ENCODE assay signal across 17 cellular contexts in the genomic region with DNA sequence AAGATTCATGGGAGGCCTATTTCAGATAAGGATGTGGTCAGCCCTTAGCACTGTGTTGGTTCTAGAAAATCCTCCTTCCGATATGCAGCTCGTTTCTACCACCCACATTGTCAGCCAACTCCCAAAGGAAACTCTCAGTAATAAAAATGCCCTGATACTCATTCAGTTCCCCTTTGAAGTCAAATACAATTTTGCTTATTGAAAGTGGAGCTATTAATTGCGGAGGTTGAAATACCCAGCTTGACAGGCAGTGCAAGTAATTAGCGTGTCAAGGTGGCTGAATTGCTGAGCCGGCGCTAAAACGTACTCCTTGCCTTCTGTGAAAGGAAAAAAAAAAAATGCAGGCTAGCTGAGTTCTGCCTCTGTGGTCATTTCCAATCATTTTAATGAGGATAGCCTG.
DNase-seq lines count a peak whose midpoint lies in the region; ATAC-seq and TF ChIP-seq lines count a peak whose summit lies in the region.
"Had no signal": no experiment of that assay in that cellular context is flagged by ENCODE, and none has a peak within 500 bp of the region (broad histone marks: within the 10 kb centered on the region; RNA-seq: fewer than 3 reads in every experiment).

No MANE protein-coding gene starts in this region.

- no peaks in the 10 kb centered on the region for H3K9me3 ChIP-seq in SK-N-SH
- H3K9me3 ChIP-seq in neural cell (ENCODE audit: low read length) = no peaks in the 10 kb centered on the region
- no peaks in the 10 kb centered on the region for H3K9me3 ChIP-seq in lower lobe of right lung
- H3K9me3 ChIP-seq in transverse colon = no peaks in the 10 kb centered on the region
- H3K9me3 ChIP-seq: BLaER1 had no signal

- H3K36me3 Mint-ChIP-seq in WTC11 (peaks cover 2% of the 10 kb centered on the region; the same call in 1 of the 2 replicates), HFFc6 (ENCODE audit: low read depth) (no peaks in the 10 kb centered on the region)
- H3K36me3 Mint-ChIP-seq: CD14-positive monocyte; CD4-positive, alpha-beta memory T cell had no signal

- H3K4me3 ChIP-seq in SK-N-SH (ENCODE audit: low read depth in 2 of 2, low read length in 1 of 2) = no peak overlapping the region
- peak overlapping the region; percentile 42 for H3K4me3 ChIP-seq in neural cell (ENCODE audit: low read length)
- H3K4me3 ChIP-seq in lower lobe of right lung = no peak overlapping the region
- no peak overlapping the region for H3K4me3 ChIP-seq in transverse colon
- H3K4me3 ChIP-seq: BLaER1, GM12878 had no signal

- TF ChIP-seq EP300 in SK-N-SH (IDR thresholded peaks at IDR 0.05; ENCODE audit: borderline replicate concordance in 1 of 2, low read depth in 1 of 2, low read length in 1 of 2) (no peak), neural cell (conservative IDR thresholded peaks at IDR 0.05; ENCODE audit: poor library complexity, severe bottlenecking) (no peak), transverse colon (IDR thresholded peaks at IDR 0.05; ENCODE audit: low read depth) (no peak)

- WGBS in SK-N-SH (ENCODE audit: low lambda C conversion rate) = 63% methylated on average over 7 of the region's 7 CpGs
- WGBS in transverse colon (ENCODE audit: low coverage in 1 of 2), 2 donors = 74 to 79% methylated on average over 2 to 7 of the region's 7 CpGs

- no peak for TF ChIP-seq POLR2A in transverse colon (IDR thresholded peaks at IDR 0.05)

- H3K27me3 ChIP-seq in SK-N-SH (ENCODE audit: insufficient read depth) = no peaks in the 10 kb centered on the region
- H3K27me3 ChIP-seq in neural cell (ENCODE audit: insufficient read depth, low read depth, low read length) = no peaks in the 10 kb centered on the region
- no peaks in the 10 kb centered on the region for H3K27me3 ChIP-seq in lower lobe of right lung (ENCODE audit: low read depth)
- no peaks in the 10 kb centered on the region for H3K27me3 ChIP-seq in transverse colon
- H3K27me3 ChIP-seq: BLaER1 had no signal

- POLR2A ChIA-PET in SK-N-SH (lab: Yijun Ruan, JAX) = no interaction called here
- POLR2A ChIA-PET in WTC11 (lab: Charles Lee) = no interaction called here

- H3K9ac ChIP-seq in SK-N-SH (no peak overlapping the region), neural cell (ENCODE audit: low read length) (no peak overlapping the region)
- H3K9ac ChIP-seq: BLaER1 had no signal

- ATAC-seq in SK-N-SH treated with all-trans-retinoic acid at 6 μM for 48 hours (no peak), WTC11 (no peak), lower lobe of right lung (no peak)
- ATAC-seq: GM12878 had no signal

- H3K4me1 Mint-ChIP-seq in WTC11 (no peaks in the 10 kb centered on the region), HFFc6 (ENCODE audit: low read depth) (no peaks in the 10 kb centered on the region)
- H3K4me1 Mint-ChIP-seq: CD14-positive monocyte; CD4-positive, alpha-beta memory T cell; H9 had no signal

- H3F3A ChIP-seq in SK-N-SH (replicated peaks; ENCODE audit: insufficient read depth) = no peaks in the 10 kb centered on the region
- no peaks in the 10 kb centered on the region for H3F3A ChIP-seq in neural cell (ENCODE audit: insufficient read depth, low read length, poor library complexity, severe bottlenecking)

- 0 out of 2 replicates have a peak overlapping the region, but pooled peaks have one; percentile 11 for H2AFZ ChIP-seq in SK-N-SH (ENCODE audit: low read depth)
- H2AFZ ChIP-seq in neural cell (ENCODE audit: low read depth, low read length) = no peak overlapping the region

- in situ Hi-C loops in transverse colon (cut with MboI; ENCODE audit: low pct_ligation_motif_present in 1 of 4, low pct_unique_long_range_greater_than_20kb in 1 of 4, low sequenced_read_pairs in 3 of 4) = no loop called here

- H3K36me3 ChIP-seq in SK-N-SH (replicated peaks in 1 of 2; ENCODE audit: control insufficient read depth in 1 of 2, insufficient read depth in 2 of 2, low read length in 1 of 2) (no peaks in the 10 kb centered on the region), neural cell (ENCODE audit: insufficient read depth, low read length) (no peaks in the 10 kb centered on the region), lower lobe of right lung (no peaks in the 10 kb centered on the region), transverse colon (no peaks in the 10 kb centered on the region)

- H4K20me1 ChIP-seq in SK-N-SH (ENCODE audit: insufficient read depth) = no peaks in the 10 kb centered on the region
- no peaks in the 10 kb centered on the region for H4K20me1 ChIP-seq in neural cell (ENCODE audit: insufficient read depth)
- H4K20me1 ChIP-seq: BLaER1 had no signal

- CTCF ChIA-PET in SK-N-SH (lab: Yijun Ruan, JAX) (interaction anchor here (0.7 to 1.0 kb wide), 2 partner anchors 17 to 1140 kb away, joined by 3 read pairs; no protein-coding TSS in a partner anchor), WTC11 (lab: Charles Lee) (no interaction called here)

- H3K27me3 Mint-ChIP-seq in WTC11 (ENCODE audit: low read depth) = no peaks in the 10 kb centered on the region
- H3K27me3 Mint-ChIP-seq in HFFc6 (ENCODE audit: insufficient read depth) = no peaks in the 10 kb centered on the region

- H3K4me3 Mint-ChIP-seq in WTC11 (no peak overlapping the region), HFFc6 (no peak overlapping the region)
- H3K4me3 Mint-ChIP-seq: CD14-positive monocyte, H9 had no signal

- intact Hi-C loops in lower lobe of right lung (cut with DNase I) (no loop called here), transverse colon (cut with DNase I; ENCODE audit: low total_unique reads) (no loop called here)

- H3K27ac ChIP-seq in SK-N-SH (ENCODE audit: low read depth in 2 of 2, low read length in 1 of 2) = no peak overlapping the region
- H3K27ac ChIP-seq in neural cell (ENCODE audit: low read length) = no peak overlapping the region
- no peak overlapping the region for H3K27ac ChIP-seq in lower lobe of right lung
- H3K27ac ChIP-seq in transverse colon = no peak overlapping the region
- H3K27ac ChIP-seq: 22Rv1, BLaER1 had no signal

- TF ChIP-seq RAD21 in SK-N-SH (IDR thresholded peaks at IDR 0.05; ENCODE audit: low read length) (no peak), neural cell (conservative IDR thresholded peaks at IDR 0.05) (no peak)

- H3K4me2 ChIP-seq in SK-N-SH = no peak overlapping the region
- H3K4me2 ChIP-seq in neural cell (ENCODE audit: low read length) = no peak overlapping the region
- H3K4me2 ChIP-seq: BLaER1 had no signal

- no peaks in the 10 kb centered on the region for H3K9me2 ChIP-seq in SK-N-SH
- H3K9me2 ChIP-seq in neural cell (ENCODE audit: insufficient read depth, low read length) = no peaks in the 10 kb centered on the region

- TF ChIP-seq CTCF in SK-N-SH (IDR thresholded peaks at IDR 0.05) (no peak), neural cell (IDR thresholded peaks at IDR 0.05; ENCODE audit: poor library complexity, severe bottlenecking) (no peak), WTC11 (IDR thresholded peaks at IDR 0.05) (no peak), lower lobe of right lung (IDR thresholded peaks at IDR 0.05) (no peak), transverse colon (IDR thresholded peaks at IDR 0.05) (no peak), HFFc6 (IDR thresholded peaks at IDR 0.05) (no peak)

- H3K79me2 ChIP-seq in SK-N-SH (ENCODE audit: insufficient read depth) (no peaks in the 10 kb centered on the region), neural cell (replicated peaks; ENCODE audit: insufficient read depth, low read length) (no peaks in the 10 kb centered on the region)

- H3K9me3 Mint-ChIP-seq in WTC11 (no peaks in the 10 kb centered on the region), HFFc6 (0 out of 2 replicates have a peak, but pooled peaks cover 18% of the 10 kb centered on the region)
- H3K9me3 Mint-ChIP-seq: CD4-positive, alpha-beta memory T cell; H9 had no signal

- H3K27ac Mint-ChIP-seq in WTC11 (no peak overlapping the region), HFFc6 (no peak overlapping the region)
- H3K27ac Mint-ChIP-seq: CD14-positive monocyte, H9 had no signal

- DNase-seq in SK-N-SH (no peak), astrocyte of the hippocampus (ENCODE audit: low read depth, low spot score) (peak; percentile 51), WTC11 (ENCODE audit: low spot score) (no peak), lower lobe of right lung (no peak), transverse colon (no peak), HFFc6 (no peak)
- DNase-seq: DMS153, DMS79, H9, IMR-90 had no signal

- H3K4me1 ChIP-seq in SK-N-SH (ENCODE audit: control insufficient read depth in 1 of 2, insufficient read depth in 2 of 2, low read depth in 1 of 2, low read length in 1 of 2) (no peaks in the 10 kb centered on the region), lower lobe of right lung (no peaks in the 10 kb centered on the region), transverse colon (no peaks in the 10 kb centered on the region)
- H3K4me1 ChIP-seq: BLaER1 had no signal

TF ChIP-seq in SK-N-SH, 30 proteins besides CTCF, POLR2A, EP300 and RAD21:
- no peak for TF ChIP-seq USF1 (IDR thresholded peaks at IDR 0.05; ENCODE audit: borderline replicate concordance, low read depth)

TF ChIP-seq in neural cell, 6 proteins besides CTCF, POLR2A, EP300 and RAD21 (continues in another document):
- TF ChIP-seq TAF1 (IDR thresholded peaks at IDR 0.05; ENCODE audit: low read depth) = no peak

TF ChIP-seq in WTC11, 78 proteins besides CTCF, POLR2A, EP300 and RAD21 (continues in another document):
- TF ChIP-seq ZNF232 (CRISPR knock-in tag; IDR thresholded peaks at IDR 0.05) = no peak
